Comparison of ENCODE assay signal across 8 cellular contexts in genomic region chr4:89829470-89830138, GRCh38. TPM values are rescaled to one million over a fixed set of nuclear protein-coding genes. Genes with fewer than 3 reads are reported as not detected.
DNase-seq lines count a peak whose midpoint lies in the region; ATAC-seq and TF ChIP-seq lines count a peak whose summit lies in the region.

No MANE protein-coding gene starts in this region.

- no peak for TF ChIP-seq POLR2A in spleen (IDR thresholded peaks at IDR 0.05)

- H3K4me3 ChIP-seq in CD8-positive, alpha-beta memory T cell (ENCODE audit: low read length), result no peak overlapping the region
- H3K4me3 ChIP-seq in spleen, result peak overlapping the region in 1 of 8 donors; percentile 1

- TF ChIP-seq CTCF in spleen (IDR thresholded peaks at IDR 0.05 in 8 of 11, conservative IDR thresholded peaks at IDR 0.05 in 3 of 11), result no peak

- H3K9me3 Mint-ChIP-seq in CD8-positive, alpha-beta memory T cell, result peaks cover 0 to 6% (median 0%) of the 10 kb centered on the region in 5 donors
- H3K9me3 Mint-ChIP-seq in activated naive CD8-positive, alpha-beta T cell (ENCODE audit: low read depth), result no peaks in the 10 kb centered on the region

- POLR2A ChIA-PET in CD8-positive, alpha-beta memory T cell (lab: Charles Lee), result no interaction called here

- no peaks in the 10 kb centered on the region for H3K4me1 ChIP-seq in CD8-positive, alpha-beta memory T cell (ENCODE audit: insufficient read depth, low read length)
- peaks cover 0 to 13% (median 7%) of the 10 kb centered on the region in 6 donors for H3K4me1 ChIP-seq in spleen

- no peaks in the 10 kb centered on the region for H3K9me3 ChIP-seq in CD8-positive, alpha-beta memory T cell (ENCODE audit: low read length)
- H3K9me3 ChIP-seq in spleen, result no peaks in the 10 kb centered on the region

- CTCF ChIA-PET in CD8-positive, alpha-beta memory T cell (lab: Charles Lee), result no interaction called here

- H3K4me3 Mint-ChIP-seq in CD8-positive, alpha-beta memory T cell, result peak overlapping the region in 6 of 7 donors; percentile 1 to 61 (median 22)
- H3K4me3 Mint-ChIP-seq in activated naive CD8-positive, alpha-beta T cell, result peak overlapping the region; percentile 45

- ATAC-seq in GM19438 (IDR thresholded peaks at IDR 0.05; ENCODE audit: low read depth, unreplicated experiment) (peak; percentile 86), HG03439 (IDR thresholded peaks at IDR 0.05; ENCODE audit: unreplicated experiment) (peak; percentile 50)

- H3K36me3 ChIP-seq in CD8-positive, alpha-beta memory T cell (ENCODE audit: insufficient read depth, low read length), result no peaks in the 10 kb centered on the region
- H3K36me3 ChIP-seq in spleen, result no peaks in the 10 kb centered on the region

- H3K27ac ChIP-seq in CD8-positive, alpha-beta memory T cell (ENCODE audit: low read depth, low read length), result no peak overlapping the region
- peak overlapping the region in 3 of 8 donors; percentile 22 to 43 (median 37) for H3K27ac ChIP-seq in spleen

- no peaks in the 10 kb centered on the region for H3K27me3 ChIP-seq in CD8-positive, alpha-beta memory T cell (ENCODE audit: insufficient read depth, low read length, poor library complexity, severe bottlenecking)
- H3K27me3 ChIP-seq in spleen (replicated peaks in 1 of 7), result no peaks in the 10 kb centered on the region

- no peaks in the 10 kb centered on the region for H3K36me3 Mint-ChIP-seq in CD8-positive, alpha-beta memory T cell
- H3K36me3 Mint-ChIP-seq in activated naive CD8-positive, alpha-beta T cell, result no peaks in the 10 kb centered on the region

- peaks cover 3 to 12% of the 10 kb centered on the region in 2 donors for H3K27me3 Mint-ChIP-seq in CD8-positive, alpha-beta memory T cell
- H3K27me3 Mint-ChIP-seq in activated naive CD8-positive, alpha-beta T cell, result peaks cover 6% of the 10 kb centered on the region

- H3K27ac Mint-ChIP-seq in CD8-positive, alpha-beta memory T cell, result peak overlapping the region in 5 of 8 donors; percentile 4 to 54 (median 21)
- H3K27ac Mint-ChIP-seq in activated naive CD8-positive, alpha-beta T cell, result peak overlapping the region; percentile 30

- intact Hi-C loops in spleen (cut with DNase I; ENCODE audit: low total_unique reads), result no loop called here

- H3K4me1 Mint-ChIP-seq in CD8-positive, alpha-beta memory T cell, result peaks cover 9 to 17% (median 12%) of the 10 kb centered on the region in 3 donors
- H3K4me1 Mint-ChIP-seq in activated naive CD8-positive, alpha-beta T cell (ENCODE audit: low read depth), result peaks cover 14% of the 10 kb centered on the region

- peak in 3 of 5 donors; percentile 37 to 61 (median 51) for DNase-seq in CD8-positive, alpha-beta memory T cell
- DNase-seq in medulla oblongata (ENCODE audit: extremely low spot score), result peak; percentile 96
- DNase-seq in NCI-H1048 (lab: John Stamatoyannopoulos, UW), result no peak
- DNase-seq in NCI-H146 (lab: John Stamatoyannopoulos, UW), result no peak
- no peak for DNase-seq in spleen

- WGBS in spleen, 5 donors, result 24 to 36% (median 29%) methylated on average over 7 of the region's 7 CpGs

RNA-seq across cellular contexts. Expression of gene SNCA, which starts 7.4 kb away (rescaled TPM):
- under 1 TPM; 0.42 to 0.44 TPM for total RNA-seq in CD8-positive, alpha-beta memory T cell
- polyA plus RNA-seq in CD8-positive, alpha-beta memory T cell, result 0.41 TPM
- total RNA-seq in spleen, result 10 to 100 TPM in 5 of 7 donors, 1 to 10 TPM in 2; 6.5 to 86.5 (median 14.3) TPM
- 1 to 10 TPM; 1.7 to 4.4 (median 2.6) TPM for polyA plus RNA-seq in spleen

Comparison
In these comparisons a context has a peak if more than half of its experiments do, and no peak if none do; other contexts are left out.
1. DNase-seq: peak in CD8-positive, alpha-beta memory T cell (3 of 5) and medulla oblongata (single experiment); none in NCI-H1048 (single experiment), NCI-H146 (single experiment) and spleen (single experiment).
2. RNA of gene SNCA, which starts 7.4 kb away (total RNA-seq): 6.5 to 86.5 TPM in spleen; 0.42 to 0.44 TPM in CD8-positive, alpha-beta memory T cell; every median in the first group is over 4 times any median in the second.